19 cellular contexts compared by ENCODE assay signal in genomic region chr9:95063300-95063699, GRCh38.
DNase-seq lines count a peak whose midpoint lies in the region; ATAC-seq and TF ChIP-seq lines count a peak whose summit lies in the region.
"Had no signal": no experiment of that assay in that cellular context is flagged by ENCODE, and none has a peak within 500 bp of the region (broad histone marks: within the 10 kb centered on the region; RNA-seq: fewer than 3 reads in every experiment).

No MANE protein-coding gene starts in this region.

- no peak; the same call in 1 of the 2 replicates for ATAC-seq in WTC11
- ATAC-seq: HCT116; natural killer cell treated with Interleukin-12 subunit alpha and Interleukin-12 subunit beta and Interleukin-15 and Interleukin-18, amount 100 ng/mL, for 72 hours; stimulated activated naive CD8-positive, alpha-beta T cell treated with anti-CD3 and anti-CD28 coated beads, Interleukin-15, Interleukin-2, amounts not matched to agents 100 U/mL and 50 U/mL, for 24 hours had no signal

- no TSS peak for BruUV-seq in OCI-LY7 (replicated peaks; lab: Mats Ljungman, UMichigan)

- peak overlapping the region; percentile 53 for H3K27ac Mint-ChIP-seq in WTC11
- H3K27ac Mint-ChIP-seq in neural progenitor cell, result peak overlapping the region; percentile 73
- H3K27ac Mint-ChIP-seq: activated CD4-positive, alpha-beta T cell treated with anti-CD3 and anti-CD28 coated beads, Interleukin-2, amount 10 ng/mL, durations not matched to agents 24 days and 14 days; B cell; memory B cell; natural killer cell treated with Interleukin-12 subunit alpha and Interleukin-12 subunit beta and Interleukin-15 and Interleukin-18, amount 100 ng/mL, for 72 hours had no signal

- H3F3A ChIP-seq in neural progenitor cell (ENCODE audit: low read depth), result no peaks in the 10 kb centered on the region

- H3K4me3 ChIP-seq in esophagus squamous epithelium (peak overlapping the region in 1 of 4 donors; percentile 19), neural progenitor cell (no peak overlapping the region), tibial artery (no peak overlapping the region), OCI-LY7 (ENCODE audit: low read depth, low read length, poor library complexity, severe bottlenecking) (no peak overlapping the region)
- H3K4me3 ChIP-seq: colonic mucosa had no signal

- no peaks in the 10 kb centered on the region for H3K9me2 ChIP-seq in OCI-LY7 (ENCODE audit: insufficient read depth, low read length)

- DNase-seq in WTC11 (ENCODE audit: low spot score) (no peak), esophagus squamous epithelium (lab: John Stamatoyannopoulos, UW) (no peak), neural progenitor cell (ENCODE audit: low spot score) (peak; percentile 49), tibial artery (no peak), NOMO-1 (lab: John Stamatoyannopoulos, UW; ENCODE audit: unreplicated experiment in 2 of 2) (no peak), OCI-LY7 (ENCODE audit: low spot score) (no peak)
- DNase-seq in activated naive CD4-positive, alpha-beta T cell treated with anti-CD3 and anti-CD28 coated beads, Interleukin-2, amount 50 U/mL, for 16 hours, result no peak
- DNase-seq: activated CD4-positive, alpha-beta T cell treated with anti-CD3 and anti-CD28 coated beads, Interleukin-2, amount 10 ng/mL, durations not matched to agents 24 days and 14 days; activated gamma-delta T cell; amygdala; colonic mucosa; GF-D8; KBM-7; NCI-H2029 treated with DMSO at 0.1 percent for 48 hours; stimulated activated naive CD8-positive, alpha-beta T cell treated with anti-CD3 and anti-CD28 coated beads, Interleukin-15, Interleukin-2, amounts not matched to agents 100 U/mL and 50 U/mL, for 24 hours had no signal

- H3K9me3 ChIP-seq in esophagus squamous epithelium (no peaks in the 10 kb centered on the region), neural progenitor cell (ENCODE audit: low read depth) (no peaks in the 10 kb centered on the region), tibial artery (no peaks in the 10 kb centered on the region), OCI-LY7 (ENCODE audit: low read length) (no peaks in the 10 kb centered on the region)
- H3K9me3 ChIP-seq: colonic mucosa had no signal

- H3K79me2 ChIP-seq in neural progenitor cell (ENCODE audit: low read depth) (no peaks in the 10 kb centered on the region), OCI-LY7 (ENCODE audit: insufficient read depth, low read depth, low read length) (no peaks in the 10 kb centered on the region)

- peaks cover 0 to 85% (median 5%) of the 10 kb centered on the region in 3 donors for H3K36me3 ChIP-seq in esophagus squamous epithelium
- no peaks in the 10 kb centered on the region for H3K36me3 ChIP-seq in neural progenitor cell
- peaks cover 18 to 41% (median 27%) of the 10 kb centered on the region in 3 donors for H3K36me3 ChIP-seq in tibial artery
- H3K36me3 ChIP-seq in OCI-LY7 (ENCODE audit: insufficient read depth, low read length), result no peaks in the 10 kb centered on the region
- H3K36me3 ChIP-seq: colonic mucosa had no signal

- no peak for TF ChIP-seq POLR2A in esophagus squamous epithelium (IDR thresholded peaks at IDR 0.05)

- H3K9me3 Mint-ChIP-seq in WTC11, result no peaks in the 10 kb centered on the region
- H3K9me3 Mint-ChIP-seq in neural progenitor cell, result no peaks in the 10 kb centered on the region
- H3K9me3 Mint-ChIP-seq: activated CD4-positive, alpha-beta T cell treated with anti-CD3 and anti-CD28 coated beads, Interleukin-2, amount 10 ng/mL, durations not matched to agents 24 days and 14 days; memory B cell; natural killer cell treated with Interleukin-12 subunit alpha and Interleukin-12 subunit beta and Interleukin-15 and Interleukin-18, amount 100 ng/mL, for 72 hours had no signal

- H3K4me2 ChIP-seq in neural progenitor cell, result peak overlapping the region; percentile 25
- no peak overlapping the region for H3K4me2 ChIP-seq in OCI-LY7 (ENCODE audit: low read length)

- H4K20me1 ChIP-seq in neural progenitor cell (ENCODE audit: low read depth) (no peaks in the 10 kb centered on the region), OCI-LY7 (ENCODE audit: insufficient read depth, low read length) (no peaks in the 10 kb centered on the region)

- H3K27me3 Mint-ChIP-seq in WTC11 (ENCODE audit: low read depth), result no peaks in the 10 kb centered on the region
- no peaks in the 10 kb centered on the region for H3K27me3 Mint-ChIP-seq in neural progenitor cell (ENCODE audit: insufficient read depth, low read depth)
- H3K27me3 Mint-ChIP-seq: activated CD4-positive, alpha-beta T cell treated with anti-CD3 and anti-CD28 coated beads, Interleukin-2, amount 10 ng/mL, durations not matched to agents 24 days and 14 days; B cell; memory B cell; natural killer cell treated with Interleukin-12 subunit alpha and Interleukin-12 subunit beta and Interleukin-15 and Interleukin-18, amount 100 ng/mL, for 72 hours had no signal

- POLR2A ChIA-PET in WTC11 (lab: Charles Lee) (no interaction called here), OCI-LY7 (lab: Charles Lee) (no interaction called here)

- intact Hi-C loops in esophagus squamous epithelium (cut with DNase I) (loop anchor here (10.0 kb wide), 1 partner anchor 48 kb away; no protein-coding TSS in a partner anchor), tibial artery (cut with DNase I; ENCODE audit: low total_unique reads) (no loop called here), OCI-LY7 (cut with micrococcal nuclease; ENCODE audit: unreplicated experiment) (no loop called here)

- H3K4me1 ChIP-seq in esophagus squamous epithelium (peaks cover 52 to 100% (median 93%) of the 10 kb centered on the region in 3 donors), neural progenitor cell (peaks cover 8% of the 10 kb centered on the region), tibial artery (peaks cover 0 to 100% (median 88%) of the 10 kb centered on the region in 4 donors), OCI-LY7 (ENCODE audit: insufficient read depth, low read length, poor library complexity, severe bottlenecking) (no peaks in the 10 kb centered on the region)
- H3K4me1 ChIP-seq: colonic mucosa had no signal

- TF ChIP-seq CTCF in WTC11 (IDR thresholded peaks at IDR 0.05) (no peak), esophagus squamous epithelium (IDR thresholded peaks at IDR 0.05) (no peak), neural progenitor cell (IDR thresholded peaks at IDR 0.05) (no peak), tibial artery (IDR thresholded peaks at IDR 0.05) (no peak), OCI-LY7 (conservative IDR thresholded peaks at IDR 0.05; ENCODE audit: low read length) (no peak)

- H3K36me3 Mint-ChIP-seq in WTC11 (no peaks in the 10 kb centered on the region), neural progenitor cell (peaks cover 20% of the 10 kb centered on the region)
- H3K36me3 Mint-ChIP-seq: natural killer cell treated with Interleukin-12 subunit alpha and Interleukin-12 subunit beta and Interleukin-15 and Interleukin-18, amount 100 ng/mL, for 72 hours had no signal

- H3K4me3 Mint-ChIP-seq in WTC11 (no peak overlapping the region), neural progenitor cell (peak overlapping the region; percentile 19)
- H3K4me3 Mint-ChIP-seq: activated CD4-positive, alpha-beta T cell treated with anti-CD3 and anti-CD28 coated beads, Interleukin-2, amount 10 ng/mL, durations not matched to agents 24 days and 14 days; B cell; memory B cell; natural killer cell treated with Interleukin-12 subunit alpha and Interleukin-12 subunit beta and Interleukin-15 and Interleukin-18, amount 100 ng/mL, for 72 hours had no signal

- H3K9ac ChIP-seq in neural progenitor cell, result no peak overlapping the region

- H3K4me1 Mint-ChIP-seq in WTC11, result peaks cover 20% of the 10 kb centered on the region
- H3K4me1 Mint-ChIP-seq in neural progenitor cell, result peaks cover 49% of the 10 kb centered on the region
- H3K4me1 Mint-ChIP-seq: activated CD4-positive, alpha-beta T cell treated with anti-CD3 and anti-CD28 coated beads, Interleukin-2, amount 10 ng/mL, durations not matched to agents 24 days and 14 days; B cell; memory B cell had no signal

- 68 to 78% methylated on average over 5 to 8 of the region's 10 CpGs for WGBS in esophagus squamous epithelium, 2 donors

- H2AFZ ChIP-seq in neural progenitor cell (replicated peaks) (no peak overlapping the region), OCI-LY7 (ENCODE audit: low read length) (no peak overlapping the region)

- H3K27me3 ChIP-seq in esophagus squamous epithelium (no peaks in the 10 kb centered on the region), neural progenitor cell (no peaks in the 10 kb centered on the region), tibial artery (no peaks in the 10 kb centered on the region)
- H3K27me3 ChIP-seq: colonic mucosa had no signal

- CTCF ChIA-PET in WTC11 (lab: Charles Lee) (interaction anchor here (1.9 kb wide), 1 partner anchor 18 kb away, joined by 8 read pairs; no protein-coding TSS in a partner anchor), OCI-LY7 (lab: Charles Lee; ENCODE audit: unreplicated experiment) (no interaction called here)

- peak overlapping the region; percentile 79 to 97 (median 87) for H3K27ac ChIP-seq in esophagus squamous epithelium
- no peak overlapping the region for H3K27ac ChIP-seq in neural progenitor cell
- H3K27ac ChIP-seq in tibial artery, result peak overlapping the region; percentile 83 to 93
- no peak overlapping the region for H3K27ac ChIP-seq in OCI-LY7 (ENCODE audit: low read depth, low read length, poor library complexity, severe bottlenecking)
- H3K27ac ChIP-seq: colonic mucosa had no signal

TF ChIP-seq in WTC11, 78 proteins besides CTCF, POLR2A, EP300 and RAD21 (continues in another document):
- no peak for TF ChIP-seq ZNF219 (CRISPR knock-in tag; IDR thresholded peaks at IDR 0.05; ENCODE audit: borderline replicate concordance)

Comparison
In these comparisons a context has a peak if more than half of its experiments do, and no peak if none do; other contexts are left out.
1. H3K27ac ChIP-seq: peak in esophagus squamous epithelium (4 of 4) and tibial artery (2 of 2); none in neural progenitor cell (single experiment) and OCI-LY7 (single experiment).